1 cellular context compared by ENCODE assay signal in the genomic region with DNA sequence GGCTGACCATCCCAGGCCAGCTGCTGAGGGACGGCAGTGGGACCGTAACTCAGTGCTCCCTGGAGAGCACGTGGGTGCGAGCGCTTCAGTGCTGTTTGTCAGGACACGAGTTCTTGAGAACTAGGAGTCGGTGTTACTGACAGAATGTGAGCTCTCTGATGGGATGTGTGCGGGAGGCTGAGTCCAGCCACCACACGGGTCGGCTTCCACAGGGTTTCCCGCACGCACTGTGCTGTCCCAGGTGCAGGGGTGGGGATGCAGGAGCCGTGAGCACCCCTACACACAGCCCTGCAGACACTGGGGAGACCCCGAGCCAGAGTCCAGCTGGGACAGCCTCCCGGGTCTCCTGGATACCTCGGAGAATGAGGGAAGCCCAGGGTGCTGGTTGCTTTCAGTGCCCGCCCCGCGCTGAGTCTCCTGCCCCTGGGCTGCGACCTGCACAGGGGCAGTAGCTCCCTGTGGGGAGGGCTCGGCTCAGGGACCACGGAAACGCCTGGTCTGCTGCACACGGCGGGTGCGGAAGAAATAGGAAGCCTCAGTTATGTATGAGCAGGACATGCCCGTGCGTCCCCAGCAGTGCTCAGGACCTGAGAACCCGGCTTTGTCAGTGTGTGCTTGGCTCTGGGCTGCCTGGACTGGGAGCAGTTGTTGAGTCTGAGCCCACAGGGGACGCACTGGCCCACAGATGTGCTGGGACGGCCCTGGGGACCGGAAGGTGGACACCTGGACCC.
TF ChIP-seq lines count a peak whose summit lies in the region.

No MANE protein-coding gene starts in this region.

TF ChIP-seq in A549, 52 proteins besides CTCF, POLR2A, EP300 and RAD21 (continued from another document):
- TF ChIP-seq, protein P1, sequence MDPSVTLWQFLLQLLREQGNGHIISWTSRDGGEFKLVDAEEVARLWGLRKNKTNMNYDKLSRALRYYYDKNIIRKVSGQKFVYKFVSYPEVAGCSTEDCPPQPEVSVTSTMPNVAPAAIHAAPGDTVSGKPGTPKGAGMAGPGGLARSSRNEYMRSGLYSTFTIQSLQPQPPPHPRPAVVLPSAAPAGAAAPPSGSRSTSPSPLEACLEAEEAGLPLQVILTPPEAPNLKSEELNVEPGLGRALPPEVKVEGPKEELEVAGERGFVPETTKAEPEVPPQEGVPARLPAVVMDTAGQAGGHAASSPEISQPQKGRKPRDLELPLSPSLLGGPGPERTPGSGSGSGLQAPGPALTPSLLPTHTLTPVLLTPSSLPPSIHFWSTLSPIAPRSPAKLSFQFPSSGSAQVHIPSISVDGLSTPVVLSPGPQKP (IDR thresholded peaks at IDR 0.05; ENCODE audit: low read depth, low read length) = no peak
- TF ChIP-seq NPAS2 (CRISPR knock-in tag; IDR thresholded peaks at IDR 0.05; ENCODE audit: borderline replicate concordance) (no peak), ZSCAN20 (CRISPR knock-in tag; IDR thresholded peaks at IDR 0.05) (no peak), CBX2 (IDR thresholded peaks at IDR 0.05; ENCODE audit: borderline replicate concordance, low read depth) (no peak), MAFK (IDR thresholded peaks at IDR 0.05; ENCODE audit: partially characterized antibody) (no peak), MAZ (IDR thresholded peaks at IDR 0.05; ENCODE audit: borderline replicate concordance, low read depth, low read length) (no peak), CBX8 (IDR thresholded peaks at IDR 0.05) (no peak), RNF2 (IDR thresholded peaks at IDR 0.05; ENCODE audit: borderline replicate concordance, low read depth) (no peak), EHF (CRISPR knock-in tag; IDR thresholded peaks at IDR 0.05) (no peak)
- TF ChIP-seq, protein P2, sequence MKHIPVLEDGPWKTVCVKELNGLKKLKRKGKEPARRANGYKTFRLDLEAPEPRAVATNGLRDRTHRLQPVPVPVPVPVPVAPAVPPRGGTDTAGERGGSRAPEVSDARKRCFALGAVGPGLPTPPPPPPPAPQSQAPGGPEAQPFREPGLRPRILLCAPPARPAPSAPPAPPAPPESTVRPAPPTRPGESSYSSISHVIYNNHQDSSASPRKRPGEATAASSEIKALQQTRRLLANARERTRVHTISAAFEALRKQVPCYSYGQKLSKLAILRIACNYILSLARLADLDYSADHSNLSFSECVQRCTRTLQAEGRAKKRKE (CRISPR knock-in tag; IDR thresholded peaks at IDR 0.05; ENCODE audit: low read depth) = no peak
- TF ChIP-seq, protein P3, sequence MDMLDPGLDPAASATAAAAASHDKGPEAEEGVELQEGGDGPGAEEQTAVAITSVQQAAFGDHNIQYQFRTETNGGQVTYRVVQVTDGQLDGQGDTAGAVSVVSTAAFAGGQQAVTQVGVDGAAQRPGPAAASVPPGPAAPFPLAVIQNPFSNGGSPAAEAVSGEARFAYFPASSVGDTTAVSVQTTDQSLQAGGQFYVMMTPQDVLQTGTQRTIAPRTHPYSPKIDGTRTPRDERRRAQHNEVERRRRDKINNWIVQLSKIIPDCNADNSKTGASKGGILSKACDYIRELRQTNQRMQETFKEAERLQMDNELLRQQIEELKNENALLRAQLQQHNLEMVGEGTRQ (IDR thresholded peaks at IDR 0.05) = no peak
